Comparison of ENCODE assay signal across 10 cellular contexts in the genomic region with DNA sequence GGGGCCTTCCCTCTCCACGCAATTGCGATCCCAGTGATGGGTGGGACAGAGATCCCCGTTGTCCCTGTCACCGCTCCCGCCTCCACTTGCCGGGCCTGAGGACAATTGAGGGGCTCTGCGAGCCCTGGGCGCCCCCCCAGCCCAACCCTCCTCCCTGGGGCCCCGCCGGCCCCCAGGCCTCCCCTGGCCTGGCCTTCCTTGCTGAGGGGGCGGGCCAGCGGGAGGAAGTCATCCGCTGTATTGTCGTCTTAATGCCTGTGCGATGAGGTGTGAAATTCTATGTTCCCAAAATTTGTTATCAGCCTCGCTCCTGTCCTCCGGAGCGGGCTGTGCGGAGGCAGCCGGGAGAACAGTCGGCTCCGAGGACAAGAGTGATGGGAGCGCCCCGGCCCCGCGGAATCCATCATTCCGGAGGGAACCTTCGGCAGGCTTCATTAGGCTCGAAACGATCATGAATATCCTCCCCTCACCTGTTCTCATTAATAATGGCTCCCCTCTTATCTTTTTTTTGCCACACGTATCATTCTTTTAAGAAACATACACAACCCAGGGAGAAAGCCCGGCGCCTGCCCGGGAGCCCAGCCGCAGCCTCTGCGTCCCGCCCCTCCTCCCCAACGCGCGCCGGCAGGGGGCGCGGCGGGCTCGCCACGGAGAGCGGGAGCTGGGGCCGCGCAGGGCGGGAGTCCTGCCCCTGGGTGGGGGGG. TPM values are rescaled to one million over a fixed set of nuclear protein-coding genes. Genes with fewer than 3 reads are reported as not detected.
DNase-seq lines count a peak whose midpoint lies in the region; ATAC-seq and TF ChIP-seq lines count a peak whose summit lies in the region.
"Had no signal": no experiment of that assay in that cellular context is flagged by ENCODE, and none has a peak within 500 bp of the region (broad histone marks: within the 10 kb centered on the region; RNA-seq: fewer than 3 reads in every experiment).

No MANE protein-coding gene starts in this region.

- peak; percentile 21 for DNase-seq in activated CD8-positive, alpha-beta T cell treated with anti-CD3 and anti-CD28 coated beads, Interleukin-2, amount 10 ng/mL, durations not matched to agents 7 days and 5 days
- peak; percentile 39 for DNase-seq in left ventricle myocardium inferior
- DNase-seq in activated CD4-positive, CD25-positive, alpha-beta regulatory T cell treated with anti-CD3 and anti-CD28 coated beads, Interleukin-2, amount 50 U/mL, for 72 hours, result no peak
- DNase-seq in NCI-H345 (lab: John Stamatoyannopoulos, UW), result no peak
- DNase-seq in activated CD4-positive, alpha-beta T cell treated with anti-CD3 and anti-CD28 coated beads for 1 hour, result no peak
- DNase-seq: stimulated activated CD4-positive, alpha-beta T cell treated with anti-CD3 and anti-CD28 coated beads, Interleukin-1b, Interleukin-23, amount 100 ng/mL, for 48 hours had no signal

- POLR2A ChIA-PET in activated CD8-positive, alpha-beta T cell treated with anti-CD3 and anti-CD28 coated beads, Interleukin-2, amount 10 ng/mL, durations not matched to agents 7 days and 5 days (lab: Charles Lee), result no interaction called here

- no peaks in the 10 kb centered on the region for H3K36me3 Mint-ChIP-seq in activated CD8-positive, alpha-beta T cell treated with anti-CD3 and anti-CD28 coated beads, Interleukin-2, amount 10 ng/mL, durations not matched to agents 7 days and 5 days (ENCODE audit: low read depth)

- H3K9me3 ChIP-seq in left ventricle myocardium inferior (replicated peaks) (no peaks in the 10 kb centered on the region), skeletal muscle satellite cell (replicated peaks; ENCODE audit: low read length) (no peaks in the 10 kb centered on the region)

- H3K9me3 Mint-ChIP-seq in activated CD8-positive, alpha-beta T cell treated with anti-CD3 and anti-CD28 coated beads, Interleukin-2, amount 10 ng/mL, durations not matched to agents 7 days and 5 days (ENCODE audit: insufficient read depth), result no peaks in the 10 kb centered on the region
- H3K9me3 Mint-ChIP-seq: central memory CD8-positive, alpha-beta T cell had no signal

- no peaks in the 10 kb centered on the region for H3K4me1 Mint-ChIP-seq in activated CD8-positive, alpha-beta T cell treated with anti-CD3 and anti-CD28 coated beads, Interleukin-2, amount 10 ng/mL, durations not matched to agents 7 days and 5 days (ENCODE audit: low read depth)
- H3K4me1 Mint-ChIP-seq: central memory CD8-positive, alpha-beta T cell had no signal

- intact Hi-C loops in left ventricle myocardium inferior (cut with micrococcal nuclease), result no loop called here

- TF ChIP-seq CTCF in GM12872 (IDR thresholded peaks at IDR 0.05; ENCODE audit: insufficient read depth, low read depth, low read length), result peak; percentile 16; the same call in 1 of the 3 replicates
- peak; percentile 63 for TF ChIP-seq CTCF in left ventricle myocardium inferior (IDR thresholded peaks at IDR 0.05; ENCODE audit: borderline replicate concordance)

- H3K4me1 ChIP-seq in left ventricle myocardium inferior (peaks cover 27% of the 10 kb centered on the region), skeletal muscle satellite cell (ENCODE audit: control insufficient read depth, insufficient read depth, low read length) (peaks cover 5% of the 10 kb centered on the region)

- no peak overlapping the region for H3K4me3 Mint-ChIP-seq in activated CD8-positive, alpha-beta T cell treated with anti-CD3 and anti-CD28 coated beads, Interleukin-2, amount 10 ng/mL, durations not matched to agents 7 days and 5 days
- H3K4me3 Mint-ChIP-seq: central memory CD8-positive, alpha-beta T cell had no signal

- H3K4me3 ChIP-seq in left ventricle myocardium inferior (peak overlapping the region; percentile 48), skeletal muscle satellite cell (ENCODE audit: low read length) (peak overlapping the region; percentile 60)

- peak overlapping the region; percentile 83 for H3K4me2 ChIP-seq in skeletal muscle satellite cell (ENCODE audit: low read length)

- H3K36me3 ChIP-seq in left ventricle myocardium inferior (no peaks in the 10 kb centered on the region), skeletal muscle satellite cell (ENCODE audit: insufficient read depth, low read length) (no peaks in the 10 kb centered on the region)

- H3K9ac ChIP-seq in skeletal muscle satellite cell (ENCODE audit: low read depth, low read length), result peak overlapping the region; percentile 35

- CTCF ChIA-PET in activated CD8-positive, alpha-beta T cell treated with anti-CD3 and anti-CD28 coated beads, Interleukin-2, amount 10 ng/mL, durations not matched to agents 7 days and 5 days (lab: Charles Lee), result no interaction called here

- H3K27ac ChIP-seq in left ventricle myocardium inferior (replicated peaks), result peak overlapping the region; percentile 59

- peaks cover 3% of the 10 kb centered on the region for H3K27me3 Mint-ChIP-seq in activated CD8-positive, alpha-beta T cell treated with anti-CD3 and anti-CD28 coated beads, Interleukin-2, amount 10 ng/mL, durations not matched to agents 7 days and 5 days (ENCODE audit: low read depth)

- H3K27me3 ChIP-seq in left ventricle myocardium inferior (ENCODE audit: low read depth) (peaks cover 93% of the 10 kb centered on the region), skeletal muscle satellite cell (ENCODE audit: control insufficient read depth, insufficient read depth, low read length) (peaks cover 57% of the 10 kb centered on the region)

- H3K27ac Mint-ChIP-seq in activated CD8-positive, alpha-beta T cell treated with anti-CD3 and anti-CD28 coated beads, Interleukin-2, amount 10 ng/mL, durations not matched to agents 7 days and 5 days, result no peak overlapping the region

- peak; percentile 39 for ATAC-seq in activated CD8-positive, alpha-beta T cell treated with anti-CD3 and anti-CD28 coated beads, Interleukin-2, amount 10 ng/mL, durations not matched to agents 7 days and 5 days

RNA-seq across cellular contexts. Expression of gene DLK1, which starts 17.3 kb away (rescaled TPM):
- total RNA-seq in activated CD8-positive, alpha-beta T cell treated with anti-CD3 and anti-CD28 coated beads, Interleukin-2, amount 10 ng/mL, durations not matched to agents 7 days and 5 days, result not detected
- 2.8 TPM for total RNA-seq in left ventricle myocardium inferior
- not detected in 2 replicates for total RNA-seq in skeletal muscle satellite cell (2012; rRNA removed)
- total RNA-seq: RPMI7951 had no signal

Comparison
In these comparisons a context has a peak if more than half of its experiments do, and no peak if none do; other contexts are left out.
1. DNase-seq: peak in activated CD8-positive, alpha-beta T cell treated with anti-CD3 and anti-CD28 coated beads, Interleukin-2, amount 10 ng/mL, durations not matched to agents 7 days and 5 days (single experiment) and left ventricle myocardium inferior (single experiment); none in activated CD4-positive, CD25-positive, alpha-beta regulatory T cell treated with anti-CD3 and anti-CD28 coated beads, Interleukin-2, amount 50 U/mL, for 72 hours (single experiment), NCI-H345 (single experiment) and activated CD4-positive, alpha-beta T cell treated with anti-CD3 and anti-CD28 coated beads for 1 hour (single experiment).